In genomic region chr13:24511019-24511823, GRCh38 we compare ENCODE assay signal across 8 cellular contexts. TPM values are rescaled to one million over a fixed set of nuclear protein-coding genes. Genes with fewer than 3 reads are reported as not detected.
DNase-seq lines count a peak whose midpoint lies in the region; ATAC-seq and TF ChIP-seq lines count a peak whose summit lies in the region.

No MANE protein-coding gene starts in this region.

- TSS peak; percentile 51 for BruUV-seq in PC-9 (replicated peaks; lab: Mats Ljungman, UMichigan)

- peaks cover 40% of the 10 kb centered on the region for H3K4me1 ChIP-seq in PC-9 (replicated peaks; ENCODE audit: insufficient read depth)

- CTCF ChIA-PET in PC-9 (lab: Charles Lee): no interaction called here

- intact Hi-C loops in PC-9 (cut with micrococcal nuclease; ENCODE audit: unreplicated experiment): no loop called here

- H3K27me3 ChIP-seq in PC-9 (ENCODE audit: insufficient read depth, low read depth): no peaks in the 10 kb centered on the region

- H3K36me3 ChIP-seq in PC-9 (ENCODE audit: low read depth): peaks cover 24% of the 10 kb centered on the region

- DNase-seq in GM13976 (ENCODE audit: low spot score) (peak; percentile 70), PC-9 (peak; percentile 63 to 94), globus pallidus (ENCODE audit: low spot score) (peak; percentile 16), pulmonary artery endothelial cell (ENCODE audit: low read depth, low spot score) (peak; percentile 71), cerebellar nuclear complex (lab: John Stamatoyannopoulos, UW) (no peak), NCI-H774 (lab: John Stamatoyannopoulos, UW) (no peak)
- peak; percentile 17 for DNase-seq in activated effector memory CD4-positive, alpha-beta T cell treated with Interleukin-2 at 50 U/mL for 16 hours

- TF ChIP-seq CTCF in GM13976 (IDR thresholded peaks at IDR 0.05; ENCODE audit: borderline replicate concordance, control extremely low read depth, extremely low read depth, insufficient read depth, missing control alignments) (no peak), PC-9 (conservative IDR thresholded peaks at IDR 0.05) (no peak)

- peaks cover 9% of the 10 kb centered on the region for H3K9me3 ChIP-seq in PC-9 (ENCODE audit: insufficient read depth, low read depth)

- H2AFZ ChIP-seq in PC-9: peak overlapping the region; percentile 14; the same call in 1 of the 2 replicates

- no peaks in the 10 kb centered on the region for H3K9me2 ChIP-seq in PC-9 (ENCODE audit: insufficient read depth)

- H3K4me3 ChIP-seq in PC-9: peak overlapping the region; percentile 77

- ATAC-seq in HG02981 (IDR thresholded peaks at IDR 0.05; ENCODE audit: unreplicated experiment): peak; percentile 34

- H3F3A ChIP-seq in PC-9 (ENCODE audit: insufficient read depth, low read depth): peaks cover 31% of the 10 kb centered on the region

- 0 out of 2 replicates have a peak, but pooled peaks cover 3% of the 10 kb centered on the region for H4K20me1 ChIP-seq in PC-9 (ENCODE audit: insufficient read depth)

- POLR2A ChIA-PET in PC-9 (lab: Charles Lee; ENCODE audit: unreplicated experiment): interaction anchor here (0.6 to 0.8 kb wide), 3 partner anchors 13 to 623 kb away, joined by 6 to 7 read pairs (median 7); no protein-coding TSS in a partner anchor

- peak overlapping the region; percentile 89 for H3K4me2 ChIP-seq in PC-9

- H3K27ac ChIP-seq in PC-9: peak overlapping the region; percentile 99

- in situ Hi-C loops in GM13976 (cut with MboI; ENCODE audit: low sequenced_read_pairs, unreplicated experiment): no loop called here

- H3K79me2 ChIP-seq in PC-9 (ENCODE audit: low read depth): peaks cover 63% of the 10 kb centered on the region

RNA-seq across cellular contexts. Expression of gene PARP4, which starts 1.4 kb away (rescaled TPM):
- total RNA-seq in PC-9 (2021): 54.8 and 80.6 TPM in 2 replicates
- 46.9 and 63.0 TPM in 2 replicates for total RNA-seq in pulmonary artery endothelial cell

Comparison
In these comparisons a context has a peak if more than half of its experiments do, and no peak if none do; other contexts are left out.
1. DNase-seq: peak in GM13976 (single experiment), PC-9 (2 of 2), activated effector memory CD4-positive, alpha-beta T cell treated with Interleukin-2 at 50 U/mL for 16 hours (single experiment), globus pallidus (single experiment) and pulmonary artery endothelial cell (single experiment); none in cerebellar nuclear complex (0 of 2) and NCI-H774 (single experiment).